Comparison of ENCODE assay signal across 11 cellular contexts in genomic region chr13:41064493-41064892, GRCh38. TPM values are rescaled to one million over a fixed set of nuclear protein-coding genes. Genes with fewer than 3 reads are reported as not detected.
DNase-seq lines count a peak whose midpoint lies in the region; ATAC-seq and TF ChIP-seq lines count a peak whose summit lies in the region.
"Had no signal": no experiment of that assay in that cellular context is flagged by ENCODE, and none has a peak within 500 bp of the region (broad histone marks: within the 10 kb centered on the region; RNA-seq: fewer than 3 reads in every experiment).

No MANE protein-coding gene starts in this region.

- H3K9me3 ChIP-seq in colonic mucosa, result no peaks in the 10 kb centered on the region
- no peaks in the 10 kb centered on the region for H3K9me3 ChIP-seq in muscle layer of duodenum (ENCODE audit: control insufficient read depth in 1 of 2, low read length in 2 of 2)

- H3K36me3 ChIP-seq in colonic mucosa (peaks cover 8% of the 10 kb centered on the region), muscle layer of duodenum (ENCODE audit: control insufficient read depth in 1 of 2, insufficient read depth in 2 of 2, low read length in 2 of 2) (peaks cover 26 to 58% of the 10 kb centered on the region in 2 donors)

- H3K27me3 ChIP-seq in colonic mucosa (no peaks in the 10 kb centered on the region), muscle layer of duodenum (ENCODE audit: low read depth, low read length) (no peaks in the 10 kb centered on the region)

- no peak for TF ChIP-seq CTCF in colonic mucosa (IDR thresholded peaks at IDR 0.05)

- no peak for ATAC-seq in HG02870 (IDR thresholded peaks at IDR 0.05; ENCODE audit: unreplicated experiment)
- ATAC-seq: stimulated activated naive B cell treated with anti-CD40 and anti-IgM and Interleukin-4, amounts not matched to agents 10 μg/mL and 1 μg/mL and 100 μg/mL, for 72 hours had no signal

- DNase-seq in AG08395 (ENCODE audit: low spot score) (peak; percentile 71), LoVo (ENCODE audit: low spot score) (peak; percentile 79), colonic mucosa (no peak), HK-2 (ENCODE audit: unreplicated experiment) (no peak), T-helper 9 cell (no peak)
- DNase-seq in stimulated activated CD4-positive, alpha-beta T cell treated with anti-CD3 and anti-CD28 coated beads, Interleukin-4, amount 100 ng/mL, for 1 hour, result no peak
- DNase-seq: stimulated activated naive B cell treated with anti-CD40 and anti-IgM and Interleukin-4, amounts not matched to agents 10 μg/mL and 1 μg/mL and 100 μg/mL, for 72 hours had no signal

- H3K4me1 ChIP-seq in colonic mucosa (peaks cover 14% of the 10 kb centered on the region), muscle layer of duodenum (ENCODE audit: control insufficient read depth in 1 of 2, insufficient read depth in 2 of 2, low read length in 2 of 2) (peaks cover 25 to 34% of the 10 kb centered on the region in 2 donors)

- H3K4me3 ChIP-seq in colonic mucosa (no peak overlapping the region), muscle layer of duodenum (ENCODE audit: low read depth in 1 of 2, low read length in 2 of 2) (no peak overlapping the region)
- H3K4me3 ChIP-seq: lung had no signal

- H3K9ac ChIP-seq in colonic mucosa (ENCODE audit: low read depth in 2 of 2, low read length in 2 of 2), result no peak overlapping the region

- H3K27ac ChIP-seq in colonic mucosa (peak overlapping the region; percentile 42), muscle layer of duodenum (ENCODE audit: low read length) (peak overlapping the region; percentile 73)
- H3K27ac ChIP-seq: C4-2B had no signal

- intact Hi-C loops in colonic mucosa (cut with DNase I), result no loop called here

RNA-seq across cellular contexts. Expression of gene WBP4, which starts 3.2 kb away (rescaled TPM):
- 1 to 10 TPM; 5.8 to 7.5 TPM for total RNA-seq in colonic mucosa

RNA-seq across cellular contexts. Expression of gene ELF1, which starts 45.4 kb away (rescaled TPM):
- total RNA-seq in colonic mucosa, result 100 to 1,000 TPM in 1 of 2 donors, 10 to 100 TPM in 1; 72.2 to 120 TPM

Comparison
In these comparisons a context has a peak if more than half of its experiments do, and no peak if none do; other contexts are left out.
1. DNase-seq: peak in AG08395 (single experiment) and LoVo (single experiment); none in colonic mucosa (single experiment), HK-2 (single experiment), stimulated activated CD4-positive, alpha-beta T cell treated with anti-CD3 and anti-CD28 coated beads, Interleukin-4, amount 100 ng/mL, for 1 hour (single experiment) and T-helper 9 cell (single experiment).